ENCODE assay signal across 9 cellular contexts in genomic region chr10:75772153-75772887, GRCh38.
DNase-seq lines count a peak whose midpoint lies in the region; ATAC-seq, FAIRE-seq and TF ChIP-seq lines count a peak whose summit lies in the region.
"Had no signal": no experiment of that assay in that cellular context is flagged by ENCODE, and none has a peak within 500 bp of the region (broad histone marks: within the 10 kb centered on the region; RNA-seq: fewer than 3 reads in every experiment).

No MANE protein-coding gene starts in this region.

- BruUV-seq in GM12878 (replicated peaks; lab: Mats Ljungman, UMichigan) = no TSS peak

- TF ChIP-seq POLR2A in GM12878 (IDR thresholded peaks at IDR 0.05; ENCODE audit: low read depth, low read length) (no peak), sigmoid colon (IDR thresholded peaks at IDR 0.05) (no peak)

- no peaks in the 10 kb centered on the region for H3K36me3 Mint-ChIP-seq in activated CD4-positive, alpha-beta T cell treated with anti-CD3 and anti-CD28 coated beads, Interleukin-2, amount 10 ng/mL, durations not matched to agents 24 days and 14 days (ENCODE audit: low read depth)

- peak overlapping the region; percentile 76 for H3K4me3 Mint-ChIP-seq in activated CD4-positive, alpha-beta T cell treated with anti-CD3 and anti-CD28 coated beads, Interleukin-2, amount 10 ng/mL, durations not matched to agents 24 days and 14 days

- no peak overlapping the region for H3K27ac ChIP-seq in GM12878 (ENCODE audit: control insufficient read depth, insufficient read depth)
- peak overlapping the region in 3 of 4 donors; percentile 15 to 47 (median 36) for H3K27ac ChIP-seq in sigmoid colon
- H3K27ac ChIP-seq: C4-2B had no signal

- H3K9me3 ChIP-seq in GM12878 (replicated peaks; ENCODE audit: control insufficient read depth, insufficient read depth, low read length) (no peaks in the 10 kb centered on the region), sigmoid colon (no peaks in the 10 kb centered on the region)

- FAIRE-seq in GM12878 (lab: Jason Lieb, UNC) = no peak

- H3K27ac Mint-ChIP-seq in activated CD4-positive, alpha-beta T cell treated with anti-CD3 and anti-CD28 coated beads, Interleukin-2, amount 10 ng/mL, durations not matched to agents 24 days and 14 days = no peak overlapping the region

- RAD21 ChIA-PET in GM12878 (lab: Charles Lee; ENCODE audit: unreplicated experiment) = interaction anchor here (0.7 to 1.6 kb wide), 3 partner anchors 161 to 370 kb away, joined by 3 to 4 read pairs (median 3); partner anchors contain the start of gene ZNF503

- H3K9ac ChIP-seq in GM12878 (ENCODE audit: control insufficient read depth, insufficient read depth, low read length) = no peak overlapping the region

- peak; percentile 77 for ATAC-seq in HG03565 (IDR thresholded peaks at IDR 0.05; ENCODE audit: unreplicated experiment)
- ATAC-seq in GM12878 = peak; percentile 59

- SMC1A ChIA-PET in GM12878 (lab: Charles Lee; ENCODE audit: uncharacterized antibody, unreplicated experiment) = interaction anchor here (0.7 to 1.5 kb wide), 8 partner anchors 9 to 531 kb away, joined by 3 to 4 read pairs (median 3); no protein-coding TSS in a partner anchor

- H3K4me1 Mint-ChIP-seq in activated CD4-positive, alpha-beta T cell treated with anti-CD3 and anti-CD28 coated beads, Interleukin-2, amount 10 ng/mL, durations not matched to agents 24 days and 14 days = peaks cover 13% of the 10 kb centered on the region

- H3K36me3 ChIP-seq in GM12878 (ENCODE audit: control insufficient read depth in 2 of 2, insufficient read depth in 2 of 2, low read length in 1 of 2) (no peaks in the 10 kb centered on the region), sigmoid colon (no peaks in the 10 kb centered on the region)

- no peak for TF ChIP-seq RAD21 in GM12878 (IDR thresholded peaks at IDR 0.05; ENCODE audit: insufficient read depth, low read depth, low read length)

- TF ChIP-seq CTCF in GM12878 (IDR thresholded peaks at IDR 0.05 in 2 of 3, conservative IDR thresholded peaks at IDR 0.05 in 1 of 3; ENCODE audit: control insufficient read depth in 2 of 3, extremely low read depth in 1 of 3, insufficient read depth in 1 of 3, low read depth in 3 of 3, low read length in 3 of 3) = no peak
- no peak for TF ChIP-seq CTCF in sigmoid colon (IDR thresholded peaks at IDR 0.05)

- peak overlapping the region; percentile 59 for H2AFZ ChIP-seq in GM12878 (ENCODE audit: control insufficient read depth, low read depth, low read length)

- H4K20me1 ChIP-seq in GM12878 (ENCODE audit: control insufficient read depth, insufficient read depth) = no peaks in the 10 kb centered on the region; the same call in 1 of the 2 replicates

- H3K27me3 ChIP-seq in GM12878 (replicated peaks in 1 of 2; ENCODE audit: control insufficient read depth in 2 of 2, insufficient read depth in 2 of 2, low read length in 1 of 2) = peaks cover 0 to 2% of the 10 kb centered on the region in 2 experiments; a peak in 1 of 4 replicates
- H3K27me3 ChIP-seq in sigmoid colon = no peaks in the 10 kb centered on the region

- H3K4me3 ChIP-seq in GM12878 (no peak overlapping the region), sigmoid colon (peak overlapping the region in 2 of 4 donors; percentile 17 to 24)

- 7% methylated on average over 8 of the region's 8 CpGs for WGBS in GM12878 (ENCODE audit: insufficient coverage, insufficient replicate concordance, low lambda C conversion rate, missing lambda C conversion rate)
- WGBS in sigmoid colon, 2 donors = 39 to 65% methylated on average over 8 of the region's 8 CpGs

- intact Hi-C loops in activated CD4-positive, alpha-beta T cell treated with anti-CD3 and anti-CD28 coated beads, Interleukin-2, amount 10 ng/mL, durations not matched to agents 24 days and 14 days (cut with micrococcal nuclease) = no loop called here
- intact Hi-C loops in GM12878 (cut with micrococcal nuclease; ENCODE audit: unreplicated experiment) (loop anchor here (5.0 kb wide), 2 partner anchors 160 to 370 kb away; partner anchors contain the start of gene ZNF503), sigmoid colon (cut with DNase I) (loop anchor here (5.0 kb wide), 1 partner anchor 370 kb away; the partner anchor contains the start of gene ZNF503)

- CTCF ChIA-PET in GM12878 (lab: Yijun Ruan, JAX) = interaction anchor here (1.4 kb wide), 2 partner anchors 9 to 18 kb away, joined by 3 read pairs; no protein-coding TSS in a partner anchor

- in situ Hi-C loops in GM12878 (cut with MboI) = no loop called here

- H3K27me3 Mint-ChIP-seq in activated CD4-positive, alpha-beta T cell treated with anti-CD3 and anti-CD28 coated beads, Interleukin-2, amount 10 ng/mL, durations not matched to agents 24 days and 14 days = peaks cover 2% of the 10 kb centered on the region

- POLR2A ChIA-PET in GM12878 (lab: Charles Lee) = interaction anchor here (0.8 kb wide), 1 partner anchor 10 kb away, joined by 3 read pairs; no protein-coding TSS in a partner anchor

- TF ChIP-seq EP300 in GM12878 (IDR thresholded peaks at IDR 0.05; ENCODE audit: borderline replicate concordance in 1 of 2, control insufficient read depth in 1 of 2, low read depth in 2 of 2, low read length in 2 of 2) (no peak), sigmoid colon (IDR thresholded peaks at IDR 0.05) (no peak)

- peak overlapping the region; percentile 42; the same call in 1 of the 2 replicates for H3K4me2 ChIP-seq in GM12878 (ENCODE audit: control insufficient read depth, insufficient read depth)

- no peaks in the 10 kb centered on the region for H3K79me2 ChIP-seq in GM12878 (ENCODE audit: control insufficient read depth, insufficient read depth, low read length)

- peaks cover 4% of the 10 kb centered on the region; the same call in 1 of the 2 replicates for H3K4me1 ChIP-seq in GM12878 (ENCODE audit: control insufficient read depth, insufficient read depth, low read length)
- H3K4me1 ChIP-seq in sigmoid colon = peaks cover 0 to 16% (median 9%) of the 10 kb centered on the region in 4 donors

- DNase-seq in activated CD4-positive, alpha-beta T cell treated with anti-CD3 and anti-CD28 coated beads, Interleukin-2, amount 10 ng/mL, durations not matched to agents 24 days and 14 days = peak; percentile 69
- no peak for DNase-seq in activated CD4-positive, alpha-beta T cell treated with anti-CD3 and anti-CD28 coated beads for 4 hours
- DNase-seq in GM12878 (ENCODE audit: low read depth, low spot score) (no peak), sigmoid colon (no peak), GDM1 (lab: John Stamatoyannopoulos, UW) (no peak), ecto neural progenitor cell (ENCODE audit: low spot score) (no peak)
- DNase-seq in central memory CD4-positive, alpha-beta T cell = no peak

- H3K9me3 Mint-ChIP-seq in activated CD4-positive, alpha-beta T cell treated with anti-CD3 and anti-CD28 coated beads, Interleukin-2, amount 10 ng/mL, durations not matched to agents 24 days and 14 days = peaks cover 3% of the 10 kb centered on the region

TF ChIP-seq in GM12878, 131 proteins besides CTCF, POLR2A, EP300 and RAD21:
- TF ChIP-seq IRF4 (IDR thresholded peaks at IDR 0.05; ENCODE audit: low read depth, low read length) = 0 out of 2 replicates have a peak, but pooled peaks have one; percentile 8
- TF ChIP-seq DPF2 (IDR thresholded peaks at IDR 0.05) = 0 out of 2 replicates have a peak, but pooled peaks have one; percentile 20
- TF ChIP-seq NFXL1 (IDR thresholded peaks at IDR 0.05; ENCODE audit: borderline replicate concordance) = no peak
- TF ChIP-seq YBX1 (IDR thresholded peaks at IDR 0.05) = no peak
- TF ChIP-seq CUX1 (IDR thresholded peaks at IDR 0.05; ENCODE audit: insufficient replicate concordance, low read depth, low read length) = no peak
- TF ChIP-seq SIN3A (IDR thresholded peaks at IDR 0.05; ENCODE audit: low read depth, low read length) = no peak
- no peak for TF ChIP-seq SMC3 (IDR thresholded peaks at IDR 0.05; ENCODE audit: borderline replicate concordance, low read length)
- TF ChIP-seq TBL1XR1 (IDR thresholded peaks at IDR 0.05; ENCODE audit: low read depth, low read length) = no peak
- TF ChIP-seq BRCA1 (IDR thresholded peaks at IDR 0.05; ENCODE audit: low read depth, low read length) = no peak
- no peak for TF ChIP-seq ZNF274 (IDR thresholded peaks at IDR 0.05; ENCODE audit: insufficient read depth, insufficient read length)
- no peak for TF ChIP-seq CBX3 (IDR thresholded peaks at IDR 0.05; ENCODE audit: borderline replicate concordance, low read depth)
- TF ChIP-seq ZNF384 (IDR thresholded peaks at IDR 0.05; ENCODE audit: borderline replicate concordance, low read depth, low read length) = no peak
